7 cellular contexts compared by ENCODE assay signal in genomic region chr17:27354491-27355081, GRCh38.
DNase-seq lines count a peak whose midpoint lies in the region; TF ChIP-seq lines count a peak whose summit lies in the region.

No MANE protein-coding gene starts in this region.

- no peaks in the 10 kb centered on the region for H3K36me3 Mint-ChIP-seq in neural crest cell (ENCODE audit: low read depth)

- no peaks in the 10 kb centered on the region for H3K27me3 Mint-ChIP-seq in neural crest cell (ENCODE audit: low read depth)

- no peak overlapping the region for H3K4me3 ChIP-seq in GM12865 (ENCODE audit: low read depth, low read length)

- H3K4me3 Mint-ChIP-seq in neural crest cell = peak overlapping the region; percentile 81

- intact Hi-C loops in head of caudate nucleus (cut with DNase I) = loop anchor here (10.0 kb wide), 1 partner anchor 100 kb away; the partner anchor contains the start of gene KSR1

- TF ChIP-seq CTCF in GM12865 (IDR thresholded peaks at IDR 0.05; ENCODE audit: insufficient read depth, low read depth, low read length, missing control alignments) (peak; percentile 14), neural crest cell (conservative IDR thresholded peaks at IDR 0.05) (no peak)

- H3K27ac Mint-ChIP-seq in neural crest cell (ENCODE audit: unreplicated experiment) = peak overlapping the region; percentile 19

- no peaks in the 10 kb centered on the region for H3K9me3 Mint-ChIP-seq in neural crest cell

- DNase-seq in GM12865 (ENCODE audit: low read depth) (peak; percentile 51), MV-4-11 (lab: John Stamatoyannopoulos, UW) (peak; percentile 38), cerebellar cortex (ENCODE audit: low spot score) (peak; percentile 31), neural crest cell (ENCODE audit: low read depth, low spot score) (no peak), putamen (ENCODE audit: low spot score) (no peak), head of caudate nucleus (no peak)
- no peak for DNase-seq in activated effector memory CD4-positive, alpha-beta T cell treated with anti-CD3 and anti-CD28 coated beads, Interleukin-2, amount 50 U/mL, for 16 hours

- peaks cover 16% of the 10 kb centered on the region for H3K4me1 Mint-ChIP-seq in neural crest cell

Comparison
In these comparisons a context has a peak if more than half of its experiments do, and no peak if none do; other contexts are left out.
1. DNase-seq: peak in GM12865 (single experiment), MV-4-11 (single experiment) and cerebellar cortex (single experiment); none in neural crest cell (single experiment), activated effector memory CD4-positive, alpha-beta T cell treated with anti-CD3 and anti-CD28 coated beads, Interleukin-2, amount 50 U/mL, for 16 hours (single experiment), putamen (single experiment) and head of caudate nucleus (0 of 42).